ENCODE assay signal across 14 cellular contexts in the genomic region with DNA sequence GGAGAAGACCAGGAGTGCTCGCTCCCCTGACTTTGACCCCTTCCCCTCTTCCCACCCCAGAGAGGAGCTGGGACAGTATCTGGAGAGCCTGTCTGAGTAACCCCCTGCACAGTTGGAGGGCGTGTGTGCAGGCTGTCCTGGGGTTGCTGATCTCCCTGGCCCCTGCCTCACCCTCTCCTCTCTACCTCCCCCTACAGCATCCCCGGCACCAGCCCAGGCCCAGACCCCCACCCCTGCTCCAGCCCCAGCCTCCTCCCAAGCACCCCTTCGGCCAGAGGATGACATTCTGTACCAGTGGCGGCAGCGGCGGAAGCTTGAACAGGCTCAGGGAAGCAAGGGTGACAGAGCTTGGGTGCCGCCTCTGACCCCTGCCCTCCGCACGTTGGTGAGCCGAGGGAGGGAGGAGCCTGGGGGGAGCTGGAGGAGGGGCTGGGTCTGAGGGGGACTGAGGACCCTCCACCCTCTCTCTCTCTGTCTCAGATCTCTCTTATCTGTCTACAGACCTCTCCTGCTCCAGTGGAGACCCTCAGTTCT. TPM values are rescaled to one million over a fixed set of nuclear protein-coding genes. Genes with fewer than 3 reads are reported as not detected.
"Had no signal": no experiment of that assay in that cellular context is flagged by ENCODE, and none has a peak within 500 bp of the region (broad histone marks: within the 10 kb centered on the region; RNA-seq: fewer than 3 reads in every experiment).

No MANE protein-coding gene starts in this region.

- H3K4me1 ChIP-seq: tibial artery had no signal

- H3K4me3 Mint-ChIP-seq: activated CD4-positive, alpha-beta memory T cell treated with anti-CD3 and anti-CD28 coated beads for 36 hours; immature natural killer cell; naive thymus-derived CD4-positive, alpha-beta T cell; T-cell had no signal

- H3K27me3 Mint-ChIP-seq: activated CD4-positive, alpha-beta memory T cell treated with anti-CD3 and anti-CD28 coated beads for 36 hours; naive thymus-derived CD4-positive, alpha-beta T cell; T-cell had no signal

- H3K27me3 ChIP-seq: adrenal gland, tibial artery had no signal

- H3K9me3 ChIP-seq: adrenal gland, tibial artery had no signal

- H3K27ac Mint-ChIP-seq: activated CD4-positive, alpha-beta memory T cell treated with anti-CD3 and anti-CD28 coated beads for 36 hours; immature natural killer cell; naive thymus-derived CD4-positive, alpha-beta T cell; T-cell had no signal

- H3K9me3 Mint-ChIP-seq: activated CD4-positive, alpha-beta memory T cell treated with anti-CD3 and anti-CD28 coated beads for 36 hours; immature natural killer cell; naive thymus-derived CD4-positive, alpha-beta T cell; T-cell had no signal

- DNase-seq: activated CD4-positive, alpha-beta memory T cell treated with anti-CD3 and anti-CD28 coated beads for 36 hours; adrenal gland; central memory CD4-positive, alpha-beta T cell; cortex of kidney; effector memory CD4-positive, alpha-beta T cell; glutamatergic neuron; immature natural killer cell; left cardiac atrium; naive thymus-derived CD4-positive, alpha-beta T cell; occipital lobe; stimulated activated CD4-positive, alpha-beta T cell treated with anti-CD3 and anti-CD28 coated beads, Interleukin-12 subunit alpha, Interleukin-12 subunit beta, amount 100 ng/mL, for 4 hours; T-cell; tibial artery had no signal

- H3K4me1 Mint-ChIP-seq: immature natural killer cell, T-cell had no signal

- ATAC-seq: naive thymus-derived CD4-positive, alpha-beta T cell had no signal

- H3K4me3 ChIP-seq: adrenal gland, tibial artery had no signal

- H3K27ac ChIP-seq: tibial artery, VCaP had no signal

RNA-seq across cellular contexts. Expression of a gene that starts 9.8 kb away (rescaled TPM):
- polyA plus RNA-seq: immature natural killer cell; naive thymus-derived CD4-positive, alpha-beta T cell had no signal
